In the genomic region with DNA sequence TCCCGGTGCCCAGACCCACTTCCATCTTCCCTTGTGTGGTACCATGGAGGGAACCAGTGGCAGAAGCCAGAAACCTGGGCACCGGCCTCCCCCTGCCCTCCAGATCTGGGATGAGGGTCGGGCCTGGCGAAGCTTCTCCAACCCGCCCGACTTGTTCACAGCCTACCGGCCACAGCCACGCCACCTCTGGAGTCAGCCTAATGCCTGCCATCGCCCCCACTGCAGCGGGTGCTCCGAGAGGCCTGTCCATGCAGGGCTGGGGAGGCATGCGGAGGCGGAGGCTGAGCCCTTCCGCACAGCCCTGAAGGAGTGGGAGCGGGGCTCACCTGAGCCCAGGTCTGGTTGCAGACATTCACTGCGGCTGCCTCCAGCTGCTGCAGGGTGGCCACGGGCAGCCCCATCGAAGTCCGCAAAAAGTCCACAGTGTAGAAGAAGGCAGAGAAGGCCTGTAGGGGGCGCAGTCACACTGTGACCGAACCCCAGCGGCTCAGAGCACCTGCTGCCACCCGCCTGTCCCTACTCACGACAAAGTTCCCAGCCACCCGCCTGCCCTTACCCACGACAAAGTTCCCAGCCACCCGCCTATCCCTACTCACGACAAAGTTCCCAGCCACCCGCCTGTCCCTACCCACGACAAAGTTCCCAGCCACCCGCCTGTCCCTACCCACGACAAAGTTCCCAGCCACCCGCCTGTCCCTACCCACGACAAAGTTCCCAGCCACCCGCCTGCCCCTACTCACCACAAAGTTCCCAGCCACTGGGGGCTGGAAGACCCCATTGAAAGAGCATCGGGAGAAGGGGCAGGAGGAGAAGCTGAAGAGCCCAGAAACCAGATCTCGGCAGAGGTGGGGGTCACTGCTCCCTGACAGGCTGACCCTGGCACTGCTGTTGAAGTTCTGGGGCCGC, we compare ENCODE assay signal across 9 cellular contexts. TPM values are rescaled to one million over a fixed set of nuclear protein-coding genes. Genes with fewer than 3 reads are reported as not detected.
DNase-seq lines count a peak whose midpoint lies in the region; ATAC-seq and TF ChIP-seq lines count a peak whose summit lies in the region.
"Had no signal": no experiment of that assay in that cellular context is flagged by ENCODE, and none has a peak within 500 bp of the region (broad histone marks: within the 10 kb centered on the region; RNA-seq: fewer than 3 reads in every experiment).

No MANE protein-coding gene starts in this region.

- WGBS in mesendoderm (ENCODE audit: extremely low coverage, insufficient coverage, low lambda C conversion rate), result no CpG with 5 or more reads among the region's 38 CpGs

- no peak overlapping the region for H2AK5ac ChIP-seq in mesendoderm (ENCODE audit: low read length)

- no peaks in the 10 kb centered on the region for H3K79me2 ChIP-seq in DOHH2 (ENCODE audit: control insufficient read depth, low read length)
- H3K79me2 ChIP-seq in mesendoderm (ENCODE audit: control insufficient read depth, insufficient read depth, low read length), result no peaks in the 10 kb centered on the region

- no peak overlapping the region for H2BK120ac ChIP-seq in mesendoderm (ENCODE audit: low read depth, low read length)

- H3K23ac ChIP-seq in mesendoderm (ENCODE audit: low read length), result no peak overlapping the region

- H3K9me3 Mint-ChIP-seq in type B pancreatic cell, result no peaks in the 10 kb centered on the region

- H3K27ac ChIP-seq in DOHH2 (ENCODE audit: low read depth, low read length) (no peak overlapping the region), breast epithelium (no peak overlapping the region), mesendoderm (ENCODE audit: low read depth, low read length) (no peak overlapping the region)
- H3K27ac ChIP-seq: SJSA1 had no signal

- H3K79me1 ChIP-seq in mesendoderm (ENCODE audit: low read length), result no peaks in the 10 kb centered on the region

- H3K27me3 ChIP-seq in DOHH2 (ENCODE audit: control insufficient read depth, low read length) (peaks cover 56% of the 10 kb centered on the region), breast epithelium (peaks cover 5 to 24% of the 10 kb centered on the region in 2 donors), mesendoderm (ENCODE audit: insufficient read depth, low read length, poor library complexity) (peaks cover 12% of the 10 kb centered on the region)

- H2BK15ac ChIP-seq in mesendoderm (replicated peaks; ENCODE audit: low read depth), result no peak overlapping the region

- no peak overlapping the region for H2BK5ac ChIP-seq in mesendoderm (ENCODE audit: low read length)

- H3K36me3 ChIP-seq in DOHH2 (ENCODE audit: control insufficient read depth, low read length) (no peaks in the 10 kb centered on the region), breast epithelium (no peaks in the 10 kb centered on the region), mesendoderm (ENCODE audit: control insufficient read depth, insufficient read depth, low read length) (no peaks in the 10 kb centered on the region)
- H3K36me3 ChIP-seq: SJSA1 had no signal

- ATAC-seq in HG03469 (IDR thresholded peaks at IDR 0.05; ENCODE audit: unreplicated experiment) (no peak), HG02870 (IDR thresholded peaks at IDR 0.05; ENCODE audit: unreplicated experiment) (no peak)

- H3K4me3 Mint-ChIP-seq in type B pancreatic cell, result no peak overlapping the region

- TF ChIP-seq POLR2A in breast epithelium (IDR thresholded peaks at IDR 0.05), result no peak

- H3K36me3 Mint-ChIP-seq in type B pancreatic cell, result no peaks in the 10 kb centered on the region

- H3K56ac ChIP-seq in mesendoderm (ENCODE audit: low read length), result no peak overlapping the region

- H4K8ac ChIP-seq in mesendoderm (ENCODE audit: low read depth, low read length), result no peak overlapping the region

- H3K4me1 Mint-ChIP-seq in type B pancreatic cell (ENCODE audit: unreplicated experiment), result no peaks in the 10 kb centered on the region

- H3K4me3 ChIP-seq in DOHH2 (ENCODE audit: low read length) (no peak overlapping the region), LNCaP clone FGC (ENCODE audit: low read depth, low read length) (no peak overlapping the region), breast epithelium (peak overlapping the region in 1 of 3 donors; percentile 31), mesendoderm (ENCODE audit: low read length) (no peak overlapping the region)
- H3K4me3 ChIP-seq: SJSA1 had no signal

- no peaks in the 10 kb centered on the region for H3K9me2 ChIP-seq in DOHH2 (replicated peaks; ENCODE audit: control insufficient read depth, low read length)

- no peak overlapping the region for H3K18ac ChIP-seq in mesendoderm (ENCODE audit: low read length)

- peaks cover 55% of the 10 kb centered on the region for H3K27me3 Mint-ChIP-seq in type B pancreatic cell

- H4K5ac ChIP-seq in mesendoderm (ENCODE audit: low read length), result no peak overlapping the region

- intact Hi-C loops in breast epithelium (cut with DNase I; ENCODE audit: low total_unique reads), result no loop called here

- no peak overlapping the region for H3K4ac ChIP-seq in mesendoderm (ENCODE audit: low read depth, low read length)

- no peaks in the 10 kb centered on the region for H3F3A ChIP-seq in DOHH2 (ENCODE audit: control insufficient read depth, insufficient read depth)

- H4K20me1 ChIP-seq in DOHH2 (ENCODE audit: control insufficient read depth, insufficient read depth, low read depth, low read length), result peaks cover 8% of the 10 kb centered on the region

- no peak overlapping the region for H3K9ac ChIP-seq in mesendoderm (ENCODE audit: low read length)

- no peak overlapping the region for H3K27ac Mint-ChIP-seq in type B pancreatic cell

- no peaks in the 10 kb centered on the region for H3K9me3 ChIP-seq in DOHH2 (ENCODE audit: control insufficient read depth, insufficient read depth, low read length)
- H3K9me3 ChIP-seq in breast epithelium, result no peaks in the 10 kb centered on the region
- H3K9me3 ChIP-seq: SJSA1 had no signal

- H3K4me2 ChIP-seq in DOHH2 (ENCODE audit: low read length) (no peak overlapping the region), mesendoderm (ENCODE audit: low read length) (no peak overlapping the region)

- peaks cover 9% of the 10 kb centered on the region for H3K4me1 ChIP-seq in DOHH2 (ENCODE audit: control insufficient read depth, low read length)
- peaks cover 11 to 22% of the 10 kb centered on the region in 2 donors for H3K4me1 ChIP-seq in breast epithelium
- H3K4me1 ChIP-seq in mesendoderm (ENCODE audit: control insufficient read depth, low read depth, low read length), result peaks cover 2% of the 10 kb centered on the region

- TF ChIP-seq CTCF in DOHH2 (IDR thresholded peaks at IDR 0.05; ENCODE audit: low read depth, low read length, poor library complexity, severe bottlenecking), result peak; percentile 73
- TF ChIP-seq CTCF in LNCaP clone FGC (IDR thresholded peaks at IDR 0.05; ENCODE audit: control insufficient read depth, extremely low read depth, insufficient read depth), result peak; percentile 46
- peak; percentile 32 to 49 (median 48) for TF ChIP-seq CTCF in breast epithelium (IDR thresholded peaks at IDR 0.05)
- peak; percentile 76 for TF ChIP-seq CTCF in type B pancreatic cell (conservative IDR thresholded peaks at IDR 0.05)

- DNase-seq in LNCaP clone FGC (ENCODE audit: low read depth), result no peak
- DNase-seq in SKM-1 (lab: John Stamatoyannopoulos, UW; ENCODE audit: unreplicated experiment), result peak; percentile 75
- DNase-seq in breast epithelium (ENCODE audit: low spot score in 2 of 2), result no peak
- DNase-seq in mesendoderm, result peak; percentile 61
- no peak for DNase-seq in type B pancreatic cell (ENCODE audit: extremely low spot score, unreplicated experiment)

RNA-seq across cellular contexts. Expression of a gene that starts 3.8 kb away (rescaled TPM):
- total RNA-seq in breast epithelium (10 to 100 TPM; 21.9 to 63.9 (median 63.1) TPM), type B pancreatic cell (ENCODE audit: low replicate concordance) (68.0 and 70.3 TPM in 2 replicates)
- polyA plus RNA-seq in mesendoderm (2013, experiment 1 of 2), result 9.7 TPM
- polyA plus RNA-seq in mesendoderm (2013, experiment 2 of 2), result 10.2 TPM
- total RNA-seq: SJSA1 had no signal

RNA-seq across cellular contexts. Expression of a gene that starts 4.1 kb away (rescaled TPM):
- total RNA-seq in breast epithelium (1 to 10 TPM in 2 of 3 donors, under 1 TPM in 1; 0.16 to 6.7 (median 3.6) TPM), type B pancreatic cell (ENCODE audit: low replicate concordance) (3.3 and 6.4 TPM in 2 replicates)
- 0.58 TPM for polyA plus RNA-seq in mesendoderm (2013, experiment 1 of 2)
- polyA plus RNA-seq in mesendoderm (2013, experiment 2 of 2), result 0.57 TPM
- total RNA-seq: SJSA1 had no signal

RNA-seq across cellular contexts. Expression of a gene that starts 17.9 kb away (rescaled TPM):
- not detected for total RNA-seq in breast epithelium
- not detected for polyA plus RNA-seq in mesendoderm (2013, experiment 1 of 2)
- polyA plus RNA-seq in mesendoderm (2013, experiment 2 of 2), result not detected
- not detected in 2 replicates for total RNA-seq in type B pancreatic cell (ENCODE audit: low replicate concordance)
- total RNA-seq: SJSA1 had no signal

RNA-seq across cellular contexts. Expression of a gene that starts 20.6 kb away (rescaled TPM):
- total RNA-seq in breast epithelium (1 to 10 TPM in 2 of 3 donors, under 1 TPM in 1; 0.96 to 2.9 (median 2.8) TPM), type B pancreatic cell (ENCODE audit: low replicate concordance) (19.1 and 21.9 TPM in 2 replicates)
- polyA plus RNA-seq in mesendoderm (2013, experiment 1 of 2), result 14.2 TPM
- polyA plus RNA-seq in mesendoderm (2013, experiment 2 of 2), result 14.5 TPM

RNA-seq across cellular contexts. Expression of a gene that starts 21.8 kb away (rescaled TPM):
- total RNA-seq in breast epithelium (10 to 100 TPM; 17.0 to 30.6 (median 18.9) TPM), type B pancreatic cell (ENCODE audit: low replicate concordance) (44.7 and 47.7 TPM in 2 replicates)
- 1.8 TPM for polyA plus RNA-seq in mesendoderm (2013, experiment 1 of 2)
- 2.0 TPM for polyA plus RNA-seq in mesendoderm (2013, experiment 2 of 2)

Comparison
In these comparisons a context has a peak if more than half of its experiments do, and no peak if none do; other contexts are left out.
1. DNase-seq: peak in SKM-1 (single experiment) and mesendoderm (single experiment); none in LNCaP clone FGC (single experiment), breast epithelium (0 of 2) and type B pancreatic cell (single experiment).
2. Peak in every context shown above with its lines, with median percentiles within 50 percentile points of each other: CTCF ChIP-seq.